26 cellular contexts compared by ENCODE assay signal in genomic region chr7:156167417-156167807, GRCh38.
"Had no signal": no experiment of that assay in that cellular context is flagged by ENCODE, and none has a peak within 500 bp of the region (broad histone marks: within the 10 kb centered on the region; RNA-seq: fewer than 3 reads in every experiment).

No MANE protein-coding gene starts in this region.

- H3K9me3 ChIP-seq: adrenal gland, body of pancreas, esophagus muscularis mucosa, gastrocnemius medialis, heart left ventricle had no signal

- H3K4me1 ChIP-seq: adrenal gland, body of pancreas, esophagus muscularis mucosa, foreskin keratinocyte, gastrocnemius medialis, heart left ventricle had no signal

- H3K27ac ChIP-seq: adrenal gland, body of pancreas, esophagus muscularis mucosa, foreskin keratinocyte, gastrocnemius medialis, heart left ventricle had no signal

- H3K4me3 Mint-ChIP-seq: activated CD4-positive, alpha-beta memory T cell treated with anti-CD3 and anti-CD28 coated beads for 36 hours; activated CD4-positive, alpha-beta T cell treated with anti-CD3 and anti-CD28 coated beads for 36 hours; activated CD4-positive, alpha-beta T cell treated with anti-CD3 and anti-CD28 coated beads, Interleukin-2, amount 10 ng/mL, durations not matched to agents 24 days and 14 days; activated CD8-positive, alpha-beta T cell treated with anti-CD3 and anti-CD28 coated beads, Interleukin-2, amount 10 ng/mL, durations not matched to agents 7 days and 5 days; activated naive CD4-positive, alpha-beta T cell treated with anti-CD3 and anti-CD28 coated beads for 36 hours; activated naive CD4-positive, alpha-beta T cell treated with anti-CD3 and anti-CD28 coated beads, Interleukin-2, amount 50 U/mL, for 24 hours; activated naive CD8-positive, alpha-beta T cell treated with anti-CD3 and anti-CD28 coated beads for 36 hours; activated naive CD8-positive, alpha-beta T cell treated with anti-CD3 and anti-CD28 coated beads, Interleukin-2, amount 50 U/mL, for 24 hours; activated T-cell treated with anti-CD3 and anti-CD28 coated beads, Interleukin-2, amount 50 U/mL, for 24 hours; activated T-cell treated with anti-CD3 and anti-CD28 coated beads, Interleukin-2, amount 50 U/mL, for 72 hours had no signal

- H3K36me3 ChIP-seq: adrenal gland, esophagus muscularis mucosa, gastrocnemius medialis, heart left ventricle had no signal

- H3K4me3 ChIP-seq: adrenal gland, body of pancreas, esophagus muscularis mucosa, gastrocnemius medialis, heart left ventricle had no signal

- H3K27me3 ChIP-seq: adrenal gland, body of pancreas, foreskin keratinocyte, gastrocnemius medialis had no signal

- H3K27me3 Mint-ChIP-seq: activated CD4-positive, alpha-beta memory T cell treated with anti-CD3 and anti-CD28 coated beads for 36 hours had no signal

- H3K4me1 Mint-ChIP-seq: activated CD4-positive, alpha-beta T cell treated with anti-CD3 and anti-CD28 coated beads for 36 hours; activated CD4-positive, alpha-beta T cell treated with anti-CD3 and anti-CD28 coated beads, Interleukin-2, amount 10 ng/mL, durations not matched to agents 24 days and 14 days; activated naive CD4-positive, alpha-beta T cell treated with anti-CD3 and anti-CD28 coated beads, Interleukin-2, amount 50 U/mL, for 24 hours; activated naive CD8-positive, alpha-beta T cell treated with anti-CD3 and anti-CD28 coated beads for 36 hours; activated naive CD8-positive, alpha-beta T cell treated with anti-CD3 and anti-CD28 coated beads, Interleukin-2, amount 50 U/mL, for 24 hours had no signal

- H3K36me3 Mint-ChIP-seq: activated CD4-positive, alpha-beta memory T cell treated with anti-CD3 and anti-CD28 coated beads for 36 hours; activated naive CD4-positive, alpha-beta T cell treated with anti-CD3 and anti-CD28 coated beads, Interleukin-2, amount 50 U/mL, for 24 hours; activated naive CD8-positive, alpha-beta T cell treated with anti-CD3 and anti-CD28 coated beads for 36 hours had no signal

- DNase-seq: activated CD4-positive, alpha-beta memory T cell treated with anti-CD3 and anti-CD28 coated beads for 36 hours; activated CD4-positive, alpha-beta T cell treated with anti-CD3 and anti-CD28 coated beads for 36 hours; activated CD4-positive, alpha-beta T cell treated with anti-CD3 and anti-CD28 coated beads, Interleukin-2, amount 10 ng/mL, durations not matched to agents 24 days and 14 days; activated CD4-positive, CD25-positive, alpha-beta regulatory T cell; activated CD4-positive, CD25-positive, alpha-beta regulatory T cell treated with anti-CD3 and anti-CD28 coated beads, Interleukin-2, amount 50 U/mL, for 72 hours; activated CD8-positive, alpha-beta T cell treated with anti-CD3 and anti-CD28 coated beads, Interleukin-2, amount 10 ng/mL, durations not matched to agents 7 days and 5 days; activated naive CD4-positive, alpha-beta T cell treated with anti-CD3 and anti-CD28 coated beads for 36 hours; activated naive CD8-positive, alpha-beta T cell treated with anti-CD3 and anti-CD28 coated beads for 36 hours; activated naive CD8-positive, alpha-beta T cell treated with anti-CD3 and anti-CD28 coated beads, Interleukin-2, amount 50 U/mL, for 24 hours; activated T-cell treated with anti-CD3 and anti-CD28 coated beads for 4 hours; activated T-cell treated with anti-CD3 and anti-CD28 coated beads, Interleukin-2, amount 50 U/mL, for 24 hours; activated T-cell treated with anti-CD3 and anti-CD28 coated beads, Interleukin-2, amount 50 U/mL, for 72 hours; amygdala; aorta; body of pancreas; caudate nucleus; effector CD8-positive, alpha-beta T cell; erythroblast; foreskin keratinocyte; gastrocnemius medialis; glutamatergic neuron; heart left ventricle; T-helper 2 cell had no signal

- ATAC-seq: activated CD4-positive, alpha-beta T cell treated with anti-CD3 and anti-CD28 coated beads for 36 hours; activated CD8-positive, alpha-beta T cell treated with anti-CD3 and anti-CD28 coated beads, Interleukin-2, amount 10 ng/mL, durations not matched to agents 7 days and 5 days; activated naive CD8-positive, alpha-beta T cell treated with anti-CD3 and anti-CD28 coated beads, Interleukin-2, amount 50 U/mL, for 24 hours; activated T-cell treated with anti-CD3 and anti-CD28 coated beads, Interleukin-2, amount 50 U/mL, for 72 hours; body of pancreas; foreskin keratinocyte; gastrocnemius medialis; heart left ventricle had no signal

- H3K27ac Mint-ChIP-seq: activated CD4-positive, alpha-beta memory T cell treated with anti-CD3 and anti-CD28 coated beads for 36 hours; activated CD4-positive, alpha-beta T cell treated with anti-CD3 and anti-CD28 coated beads for 36 hours; activated CD4-positive, alpha-beta T cell treated with anti-CD3 and anti-CD28 coated beads, Interleukin-2, amount 10 ng/mL, durations not matched to agents 24 days and 14 days; activated CD8-positive, alpha-beta T cell treated with anti-CD3 and anti-CD28 coated beads, Interleukin-2, amount 10 ng/mL, durations not matched to agents 7 days and 5 days; activated naive CD4-positive, alpha-beta T cell treated with anti-CD3 and anti-CD28 coated beads for 36 hours; activated naive CD4-positive, alpha-beta T cell treated with anti-CD3 and anti-CD28 coated beads, Interleukin-2, amount 50 U/mL, for 24 hours; activated naive CD8-positive, alpha-beta T cell treated with anti-CD3 and anti-CD28 coated beads for 36 hours; activated naive CD8-positive, alpha-beta T cell treated with anti-CD3 and anti-CD28 coated beads, Interleukin-2, amount 50 U/mL, for 24 hours; activated T-cell treated with anti-CD3 and anti-CD28 coated beads, Interleukin-2, amount 50 U/mL, for 24 hours; activated T-cell treated with anti-CD3 and anti-CD28 coated beads, Interleukin-2, amount 50 U/mL, for 72 hours had no signal

- H3K9me3 Mint-ChIP-seq: activated CD4-positive, alpha-beta memory T cell treated with anti-CD3 and anti-CD28 coated beads for 36 hours; activated CD4-positive, alpha-beta T cell treated with anti-CD3 and anti-CD28 coated beads, Interleukin-2, amount 10 ng/mL, durations not matched to agents 24 days and 14 days; activated naive CD4-positive, alpha-beta T cell treated with anti-CD3 and anti-CD28 coated beads for 36 hours; activated naive CD4-positive, alpha-beta T cell treated with anti-CD3 and anti-CD28 coated beads, Interleukin-2, amount 50 U/mL, for 24 hours; activated naive CD8-positive, alpha-beta T cell treated with anti-CD3 and anti-CD28 coated beads for 36 hours; activated naive CD8-positive, alpha-beta T cell treated with anti-CD3 and anti-CD28 coated beads, Interleukin-2, amount 50 U/mL, for 24 hours; activated T-cell treated with anti-CD3 and anti-CD28 coated beads, Interleukin-2, amount 50 U/mL, for 24 hours; activated T-cell treated with anti-CD3 and anti-CD28 coated beads, Interleukin-2, amount 50 U/mL, for 72 hours had no signal
